Comparison of ENCODE assay signal across 10 cellular contexts in genomic region chr13:98752111-98752941, GRCh38. TPM values are rescaled to one million over a fixed set of nuclear protein-coding genes. Genes with fewer than 3 reads are reported as not detected.
DNase-seq lines count a peak whose midpoint lies in the region; ATAC-seq and TF ChIP-seq lines count a peak whose summit lies in the region.
"Had no signal": no experiment of that assay in that cellular context is flagged by ENCODE, and none has a peak within 500 bp of the region (broad histone marks: within the 10 kb centered on the region; RNA-seq: fewer than 3 reads in every experiment).

A gene with protein sequence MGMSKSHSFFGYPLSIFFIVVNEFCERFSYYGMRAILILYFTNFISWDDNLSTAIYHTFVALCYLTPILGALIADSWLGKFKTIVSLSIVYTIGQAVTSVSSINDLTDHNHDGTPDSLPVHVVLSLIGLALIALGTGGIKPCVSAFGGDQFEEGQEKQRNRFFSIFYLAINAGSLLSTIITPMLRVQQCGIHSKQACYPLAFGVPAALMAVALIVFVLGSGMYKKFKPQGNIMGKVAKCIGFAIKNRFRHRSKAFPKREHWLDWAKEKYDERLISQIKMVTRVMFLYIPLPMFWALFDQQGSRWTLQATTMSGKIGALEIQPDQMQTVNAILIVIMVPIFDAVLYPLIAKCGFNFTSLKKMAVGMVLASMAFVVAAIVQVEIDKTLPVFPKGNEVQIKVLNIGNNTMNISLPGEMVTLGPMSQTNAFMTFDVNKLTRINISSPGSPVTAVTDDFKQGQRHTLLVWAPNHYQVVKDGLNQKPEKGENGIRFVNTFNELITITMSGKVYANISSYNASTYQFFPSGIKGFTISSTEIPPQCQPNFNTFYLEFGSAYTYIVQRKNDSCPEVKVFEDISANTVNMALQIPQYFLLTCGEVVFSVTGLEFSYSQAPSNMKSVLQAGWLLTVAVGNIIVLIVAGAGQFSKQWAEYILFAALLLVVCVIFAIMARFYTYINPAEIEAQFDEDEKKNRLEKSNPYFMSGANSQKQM (minus strand): TSS chr13:98752672. CDS start chr13:98752598, 74 bp downstream.

- peaks cover 59% of the 10 kb centered on the region for H3K27me3 Mint-ChIP-seq in CD8-positive, alpha-beta T cell (ENCODE audit: low read depth)

- H3K27me3 ChIP-seq in CD8-positive, alpha-beta T cell (ENCODE audit: insufficient read depth, low read length): peaks cover 15% of the 10 kb centered on the region
- H3K27me3 ChIP-seq in SK-N-SH (ENCODE audit: insufficient read depth): peaks cover 32% of the 10 kb centered on the region
- H3K27me3 ChIP-seq in right atrium auricular region: peaks cover 13 to 20% of the 10 kb centered on the region in 2 donors
- H3K27me3 ChIP-seq in trophoblast cell (ENCODE audit: insufficient read depth, low read length): peaks cover 3% of the 10 kb centered on the region

- H3K79me1 ChIP-seq in trophoblast cell (ENCODE audit: low read length): no peaks in the 10 kb centered on the region

- no peak within 1 kb of the TSS for H3K27ac Mint-ChIP-seq in CD8-positive, alpha-beta T cell

- TF ChIP-seq EP300 in SK-N-SH (IDR thresholded peaks at IDR 0.05; ENCODE audit: borderline replicate concordance in 1 of 2, low read depth in 1 of 2, low read length in 1 of 2): no peak

- no peak within 1 kb of the TSS for H3K4me3 ChIP-seq in CD8-positive, alpha-beta T cell (ENCODE audit: low read depth, low read length)
- H3K4me3 ChIP-seq in SK-N-SH (ENCODE audit: low read depth in 2 of 2, low read length in 1 of 2): peak within 1 kb of the TSS in 1 of 2 experiments; percentile 36; a peak in 2 of 4 replicates
- peak within 1 kb of the TSS; percentile 17 to 43 for H3K4me3 ChIP-seq in right atrium auricular region
- peak within 1 kb of the TSS; percentile 67 for H3K4me3 ChIP-seq in trophoblast cell (ENCODE audit: low read depth, low read length)

- H3K9ac ChIP-seq in SK-N-SH (no peak within 1 kb of the TSS), trophoblast cell (ENCODE audit: low read length) (peak within 1 kb of the TSS; percentile 61)

- H3K4me1 Mint-ChIP-seq in CD8-positive, alpha-beta T cell (ENCODE audit: low read depth): peaks cover 4% of the 10 kb centered on the region

- H3K36me3 ChIP-seq in CD8-positive, alpha-beta T cell (ENCODE audit: insufficient read depth, low read length): no peaks in the 10 kb centered on the region
- H3K36me3 ChIP-seq in SK-N-SH (replicated peaks in 1 of 2; ENCODE audit: control insufficient read depth in 1 of 2, insufficient read depth in 2 of 2, low read length in 1 of 2) (no peaks in the 10 kb centered on the region), right atrium auricular region (no peaks in the 10 kb centered on the region), trophoblast cell (ENCODE audit: control insufficient read depth in 1 of 2, insufficient read depth in 2 of 2, low read length in 2 of 2) (no peaks in the 10 kb centered on the region)
- H3K36me3 ChIP-seq: adrenal gland had no signal

- POLR2A ChIA-PET in CD8-positive, alpha-beta T cell (lab: Charles Lee): no interaction called here
- POLR2A ChIA-PET in SK-N-SH (lab: Yijun Ruan, JAX): interaction anchor here (0.7 kb wide), 1 partner anchor 180 kb away, joined by 3 read pairs; no protein-coding TSS in a partner anchor

- H2AK5ac ChIP-seq in trophoblast cell (ENCODE audit: low read length): no peak within 1 kb of the TSS

- H4K20me1 ChIP-seq in SK-N-SH (ENCODE audit: insufficient read depth): no peaks in the 10 kb centered on the region

- TF ChIP-seq RAD21 in SK-N-SH (IDR thresholded peaks at IDR 0.05; ENCODE audit: low read length): no peak

- H3K9me3 Mint-ChIP-seq in CD8-positive, alpha-beta T cell: peaks cover 9% of the 10 kb centered on the region

- H4K91ac ChIP-seq in trophoblast cell (ENCODE audit: low read depth, low read length): peak within 1 kb of the TSS; percentile 3

- TF ChIP-seq CTCF in CD8-positive, alpha-beta T cell (IDR thresholded peaks at IDR 0.05): no peak
- TF ChIP-seq CTCF in SK-N-SH (IDR thresholded peaks at IDR 0.05): no peak
- no peak for TF ChIP-seq CTCF in right atrium auricular region (IDR thresholded peaks at IDR 0.05)

- no peak within 1 kb of the TSS for H4K8ac ChIP-seq in trophoblast cell (ENCODE audit: low read depth, low read length)

- H3K4me1 ChIP-seq in CD8-positive, alpha-beta T cell (ENCODE audit: insufficient read depth, low read length): peaks cover 5% of the 10 kb centered on the region
- H3K4me1 ChIP-seq in SK-N-SH (ENCODE audit: control insufficient read depth in 1 of 2, insufficient read depth in 2 of 2, low read depth in 1 of 2, low read length in 1 of 2): peaks cover 0 to 7% of the 10 kb centered on the region in 2 experiments; a peak in 1 of 4 replicates
- H3K4me1 ChIP-seq in right atrium auricular region: peaks cover 0 to 15% of the 10 kb centered on the region in 2 donors
- peaks cover 20 to 22% of the 10 kb centered on the region in 2 experiments for H3K4me1 ChIP-seq in trophoblast cell (ENCODE audit: control insufficient read depth in 1 of 2, insufficient read depth in 2 of 2, low read length in 2 of 2)

- no peak within 1 kb of the TSS for H3K4ac ChIP-seq in trophoblast cell (ENCODE audit: low read depth, low read length)

- CTCF ChIA-PET in CD8-positive, alpha-beta T cell (lab: Charles Lee): no interaction called here
- CTCF ChIA-PET in SK-N-SH (lab: Yijun Ruan, JAX): interaction anchor here (0.6 to 1.2 kb wide), 3 partner anchors 271 to 896 kb away, joined by 3 to 4 read pairs (median 3); no protein-coding TSS in a partner anchor

- H2AFZ ChIP-seq in SK-N-SH (ENCODE audit: low read depth) (peak within 1 kb of the TSS; percentile 46; the same call in 1 of the 2 replicates), trophoblast cell (ENCODE audit: insufficient read depth, low read length, poor library complexity) (peak within 1 kb of the TSS; percentile 20)

- H3K18ac ChIP-seq in trophoblast cell (ENCODE audit: low read length): peak within 1 kb of the TSS; percentile 53

- no peaks in the 10 kb centered on the region for H3K79me2 ChIP-seq in SK-N-SH (ENCODE audit: insufficient read depth)
- peaks cover 1% of the 10 kb centered on the region for H3K79me2 ChIP-seq in trophoblast cell (ENCODE audit: control insufficient read depth, insufficient read depth, low read length, poor library complexity)

- ATAC-seq in CD8-positive, alpha-beta T cell: no peak

- H3K4me2 ChIP-seq in SK-N-SH (peak within 1 kb of the TSS; percentile 44; the same call in 1 of the 2 replicates), trophoblast cell (ENCODE audit: low read length) (peak within 1 kb of the TSS; percentile 95)

- no peak within 1 kb of the TSS for H2BK120ac ChIP-seq in trophoblast cell (ENCODE audit: insufficient read depth, low read length, poor library complexity)

- intact Hi-C loops in CD8-positive, alpha-beta T cell (cut with DNase I, micrococcal nuclease): no loop called here

- no peaks in the 10 kb centered on the region for H3K36me3 Mint-ChIP-seq in CD8-positive, alpha-beta T cell

- H3K9me3 ChIP-seq in CD8-positive, alpha-beta T cell (ENCODE audit: low read length): no peaks in the 10 kb centered on the region
- no peaks in the 10 kb centered on the region for H3K9me3 ChIP-seq in SK-N-SH
- H3K9me3 ChIP-seq in right atrium auricular region: peaks cover 0 to 12% of the 10 kb centered on the region in 2 donors
- peaks cover 2% of the 10 kb centered on the region for H3K9me3 ChIP-seq in trophoblast cell (ENCODE audit: insufficient read depth, low read depth, low read length)
- H3K9me3 ChIP-seq: adrenal gland had no signal

- H3K9me2 ChIP-seq in SK-N-SH: no peaks in the 10 kb centered on the region

- whole genome bisulfite sequencing in SK-N-SH (ENCODE audit: low lambda C conversion rate): 0% methylated on average over 5 of the region's 87 CpGs
- WGBS in trophoblast cell (ENCODE audit: extremely low coverage, insufficient coverage, insufficient read length): no CpG with 5 or more reads among the region's 87 CpGs

- H2BK12ac ChIP-seq in trophoblast cell (ENCODE audit: low read length): peak within 1 kb of the TSS; percentile 39

- no peak within 1 kb of the TSS for H3K14ac ChIP-seq in trophoblast cell (ENCODE audit: low read length)

- no peak for DNase-seq in CD8-positive, alpha-beta T cell
- DNase-seq in SK-N-SH (peak; percentile 70), right atrium auricular region (ENCODE audit: low spot score) (no peak), trophoblast cell (peak in 1 of 2 donors; percentile 34), UCSD-AML1 (lab: John Stamatoyannopoulos, UW; ENCODE audit: unreplicated experiment) (no peak), middle frontal gyrus (ENCODE audit: extremely low spot score, low spot score) (no peak)
- no peak for DNase-seq in effector CD4-positive, alpha-beta T cell
- DNase-seq in activated CD8-positive, alpha-beta memory T cell treated with anti-CD3 and anti-CD28 coated beads for 24 hours: no peak
- DNase-seq: RPMI8226 had no signal

- no peak within 1 kb of the TSS for H2BK5ac ChIP-seq in trophoblast cell (ENCODE audit: low read depth, low read length, poor library complexity)

- H4K12ac ChIP-seq in trophoblast cell (ENCODE audit: low read depth, low read length): no peak within 1 kb of the TSS

- H3K23ac ChIP-seq in trophoblast cell (ENCODE audit: low read length): peak within 1 kb of the TSS; percentile 24

- no peaks in the 10 kb centered on the region for H3F3A ChIP-seq in SK-N-SH (replicated peaks; ENCODE audit: insufficient read depth)

- H3K27ac ChIP-seq in CD8-positive, alpha-beta T cell (ENCODE audit: low read depth, low read length): no peak within 1 kb of the TSS
- H3K27ac ChIP-seq in SK-N-SH (ENCODE audit: low read depth in 2 of 2, low read length in 1 of 2) (no peak within 1 kb of the TSS), right atrium auricular region (no peak within 1 kb of the TSS), trophoblast cell (ENCODE audit: low read depth, low read length) (no peak within 1 kb of the TSS)
- H3K27ac ChIP-seq: adrenal gland had no signal

- peak within 1 kb of the TSS; percentile 22 for H3K4me3 Mint-ChIP-seq in CD8-positive, alpha-beta T cell

TF ChIP-seq in SK-N-SH, 30 proteins besides CTCF, POLR2A, EP300 and RAD21 (continues in another document):
- TF ChIP-seq USF2 (IDR thresholded peaks at IDR 0.05; ENCODE audit: borderline replicate concordance, low read depth, low read length) (no peak), TAF1 (IDR thresholded peaks at IDR 0.05; ENCODE audit: borderline replicate concordance, low read depth, low read length) (no peak), FOXJ3 (CRISPR knock-in tag; IDR thresholded peaks at IDR 0.05) (no peak), SMC3 (IDR thresholded peaks at IDR 0.05; ENCODE audit: low read depth, low read length) (no peak)

RNA-seq across cellular contexts. Expression of the gene that starts here (rescaled TPM):
- total RNA-seq in CD8-positive, alpha-beta T cell: not detected
- polyA plus RNA-seq in SK-N-SH (2012; rRNA removed): not detected in 2 replicates
- polyA plus RNA-seq in SK-N-SH (2012; cell fraction: cytosol; rRNA removed): not detected in 2 replicates
- not detected in 2 replicates for polyA plus RNA-seq in SK-N-SH (2012; cell fraction: nucleus; rRNA removed)
- not detected for total RNA-seq in right atrium auricular region
- polyA plus RNA-seq in trophoblast cell (2013): 2.2 and 2.3 TPM in 2 replicates

Comparison
In these comparisons a context has a peak if more than half of its experiments do, and no peak if none do; other contexts are left out.
1. Peak in DNase-seq and H3K4me2 ChIP-seq in SK-N-SH; RNA of the gene not detected or under 1 TPM.